30 cellular contexts compared by ENCODE assay signal in the genomic region with DNA sequence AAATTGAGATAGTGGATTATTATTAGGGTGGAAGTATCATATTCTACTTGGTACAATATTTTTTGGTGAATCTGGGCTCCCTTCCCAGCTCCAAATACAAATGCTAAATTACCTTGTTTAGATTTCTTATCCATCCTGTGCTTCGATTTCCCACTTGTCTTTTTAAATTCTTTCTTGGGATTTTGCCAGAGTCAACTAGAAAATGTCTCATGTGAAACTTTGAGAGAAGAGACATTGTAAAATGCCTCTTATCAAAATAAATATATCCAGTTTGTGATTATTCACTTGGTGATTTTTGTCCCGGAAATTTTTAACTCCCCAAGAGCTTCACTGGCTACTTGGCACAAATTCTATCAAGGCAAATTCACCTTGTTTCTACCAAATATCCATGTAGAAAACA.
"Had no signal": no experiment of that assay in that cellular context is flagged by ENCODE, and none has a peak within 500 bp of the region (broad histone marks: within the 10 kb centered on the region; RNA-seq: fewer than 3 reads in every experiment).

No MANE protein-coding gene starts in this region.

- H3K4me1 Mint-ChIP-seq: activated CD4-positive, alpha-beta T cell treated with anti-CD3 and anti-CD28 coated beads for 36 hours; activated CD8-positive, alpha-beta memory T cell treated with anti-CD3 and anti-CD28 coated beads, Interleukin-2, amount 10 ng/mL, durations not matched to agents 7 days and 5 days; activated naive CD4-positive, alpha-beta T cell treated with anti-CD3 and anti-CD28 coated beads, Interleukin-2, amount 50 U/mL, for 24 hours; activated naive CD8-positive, alpha-beta T cell treated with anti-CD3 and anti-CD28 coated beads, Interleukin-2, amount 50 U/mL, for 24 hours; naive B cell; stimulated activated memory B cell treated with anti-CD40 and anti-IgM and Interleukin-4, amounts not matched to agents 10 μg/mL and 1 μg/mL and 100 μg/mL, for 72 hours; stimulated activated naive CD8-positive, alpha-beta T cell treated with anti-CD3 and anti-CD28 coated beads, Interleukin-15, amount 100 ng/mL, for 72 hours had no signal

- ATAC-seq: activated CD4-positive, alpha-beta T cell treated with anti-CD3 and anti-CD28 coated beads for 36 hours; activated CD8-positive, alpha-beta memory T cell treated with anti-CD3 and anti-CD28 coated beads, Interleukin-2, amount 10 ng/mL, durations not matched to agents 7 days and 5 days; activated CD8-positive, alpha-beta T cell treated with anti-CD3 and anti-CD28 coated beads, Interleukin-2, amount 10 ng/mL, durations not matched to agents 7 days and 5 days; activated naive CD8-positive, alpha-beta T cell treated with anti-CD3 and anti-CD28 coated beads, Interleukin-2, amount 50 U/mL, for 24 hours; body of pancreas; effector memory CD8-positive, alpha-beta T cell; gastroesophageal sphincter; psoas muscle; stimulated activated memory B cell treated with anti-CD40 and anti-IgM and Interleukin-4, amounts not matched to agents 10 μg/mL and 1 μg/mL and 100 μg/mL, for 72 hours; stimulated activated naive CD8-positive, alpha-beta T cell treated with anti-CD3 and anti-CD28 coated beads, Interleukin-15, amount 100 ng/mL, for 72 hours had no signal

- DNase-seq: activated CD4-positive, alpha-beta T cell treated with anti-CD3 and anti-CD28 coated beads for 36 hours; activated CD4-positive, CD25-positive, alpha-beta regulatory T cell; activated CD8-positive, alpha-beta memory T cell treated with anti-CD3 and anti-CD28 coated beads, Interleukin-2, amount 10 ng/mL, durations not matched to agents 7 days and 5 days; activated CD8-positive, alpha-beta T cell treated with anti-CD3 and anti-CD28 coated beads, Interleukin-2, amount 10 ng/mL, durations not matched to agents 7 days and 5 days; activated naive CD8-positive, alpha-beta T cell treated with anti-CD3 and anti-CD28 coated beads, Interleukin-2, amount 50 U/mL, for 24 hours; activated T-cell treated with anti-CD3 and anti-CD28 coated beads, Interleukin-2, amount 50 U/mL, for 48 hours; body of pancreas; cortex of kidney; effector memory CD8-positive, alpha-beta T cell; erythroblast; hippocampal formation; naive B cell; psoas muscle; sigmoid colon; stimulated activated CD4-positive, alpha-beta T cell treated with anti-CD3 and anti-CD28 coated beads, Interleukin-1b, Interleukin-23, amount 100 ng/mL, for 48 hours; stimulated activated CD4-positive, alpha-beta T cell treated with anti-CD3 and anti-CD28 coated beads, Interleukin-4, amount 100 ng/mL, for 4 hours; stimulated activated CD8-positive, alpha-beta memory T cell treated with anti-CD3 and anti-CD28 coated beads, Interleukin-4, amount 100 ng/mL, for 48 hours; stimulated activated naive CD8-positive, alpha-beta T cell treated with anti-CD3 and anti-CD28 coated beads, Interleukin-15, amount 100 ng/mL, for 72 hours; thyroid gland; upper lobe of left lung had no signal

- H3K36me3 ChIP-seq: cardiac muscle cell, gastroesophageal sphincter, thyroid gland, upper lobe of left lung, vagina had no signal

- H3K36me3 Mint-ChIP-seq: activated CD8-positive, alpha-beta memory T cell treated with anti-CD3 and anti-CD28 coated beads, Interleukin-2, amount 10 ng/mL, durations not matched to agents 7 days and 5 days; activated naive CD4-positive, alpha-beta T cell treated with anti-CD3 and anti-CD28 coated beads, Interleukin-2, amount 50 U/mL, for 24 hours; mesothelial cell of epicardium; naive B cell; stimulated activated memory B cell treated with anti-CD40 and anti-IgM and Interleukin-4, amounts not matched to agents 10 μg/mL and 1 μg/mL and 100 μg/mL, for 72 hours had no signal

- H3K4me1 ChIP-seq: body of pancreas, gastroesophageal sphincter, parathyroid adenoma, psoas muscle, sigmoid colon, upper lobe of left lung, vagina had no signal

- H3K4me3 Mint-ChIP-seq: activated CD4-positive, alpha-beta T cell treated with anti-CD3 and anti-CD28 coated beads for 36 hours; activated CD8-positive, alpha-beta memory T cell treated with anti-CD3 and anti-CD28 coated beads, Interleukin-2, amount 10 ng/mL, durations not matched to agents 7 days and 5 days; activated CD8-positive, alpha-beta T cell treated with anti-CD3 and anti-CD28 coated beads, Interleukin-2, amount 10 ng/mL, durations not matched to agents 7 days and 5 days; activated naive CD4-positive, alpha-beta T cell treated with anti-CD3 and anti-CD28 coated beads, Interleukin-2, amount 50 U/mL, for 24 hours; activated naive CD8-positive, alpha-beta T cell treated with anti-CD3 and anti-CD28 coated beads, Interleukin-2, amount 50 U/mL, for 24 hours; effector memory CD8-positive, alpha-beta T cell; mesothelial cell of epicardium; naive B cell; stimulated activated memory B cell treated with anti-CD40 and anti-IgM and Interleukin-4, amounts not matched to agents 10 μg/mL and 1 μg/mL and 100 μg/mL, for 72 hours; stimulated activated naive CD8-positive, alpha-beta T cell treated with anti-CD3 and anti-CD28 coated beads, Interleukin-15, amount 100 ng/mL, for 72 hours; T-helper 2 cell treated with Interferon-gamma antibody and Interleukin-4, amounts not matched to agents 5 μg/mL and 100 μg/mL, for 36 hours had no signal

- H3K27me3 Mint-ChIP-seq: activated CD4-positive, alpha-beta T cell treated with anti-CD3 and anti-CD28 coated beads for 36 hours; activated CD8-positive, alpha-beta memory T cell treated with anti-CD3 and anti-CD28 coated beads, Interleukin-2, amount 10 ng/mL, durations not matched to agents 7 days and 5 days; activated naive CD4-positive, alpha-beta T cell treated with anti-CD3 and anti-CD28 coated beads, Interleukin-2, amount 50 U/mL, for 24 hours; activated naive CD8-positive, alpha-beta T cell treated with anti-CD3 and anti-CD28 coated beads, Interleukin-2, amount 50 U/mL, for 24 hours; effector memory CD8-positive, alpha-beta T cell; naive B cell; stimulated activated memory B cell treated with anti-CD40 and anti-IgM and Interleukin-4, amounts not matched to agents 10 μg/mL and 1 μg/mL and 100 μg/mL, for 72 hours; stimulated activated naive CD8-positive, alpha-beta T cell treated with anti-CD3 and anti-CD28 coated beads, Interleukin-15, amount 100 ng/mL, for 72 hours had no signal

- H3K4me3 ChIP-seq: body of pancreas, cardiac muscle cell, gastroesophageal sphincter, psoas muscle, sigmoid colon, smooth muscle cell, thyroid gland, upper lobe of left lung, vagina had no signal

- H3K27ac ChIP-seq: body of pancreas, cardiac muscle cell, gastroesophageal sphincter, parathyroid adenoma, psoas muscle, sigmoid colon, upper lobe of left lung, vagina had no signal

- H3K9me3 Mint-ChIP-seq: activated T-helper 2 cell treated with anti-CD3 and anti-CD28 coated beads, Interferon-gamma antibody, Interleukin-2, Interleukin-4, amounts not matched to agents 10 μg/mL and 5 μg/mL and 100 μg/mL, durations not matched to agents 14 hours and 24 hours and 36 hours; effector memory CD8-positive, alpha-beta T cell had no signal

- H3K9me3 ChIP-seq: body of pancreas, gastroesophageal sphincter, psoas muscle, sigmoid colon, thyroid gland, upper lobe of left lung, vagina had no signal

- H3K27ac Mint-ChIP-seq: activated CD4-positive, alpha-beta T cell treated with anti-CD3 and anti-CD28 coated beads for 36 hours; activated CD8-positive, alpha-beta memory T cell treated with anti-CD3 and anti-CD28 coated beads, Interleukin-2, amount 10 ng/mL, durations not matched to agents 7 days and 5 days; activated CD8-positive, alpha-beta T cell treated with anti-CD3 and anti-CD28 coated beads, Interleukin-2, amount 10 ng/mL, durations not matched to agents 7 days and 5 days; activated naive CD4-positive, alpha-beta T cell treated with anti-CD3 and anti-CD28 coated beads, Interleukin-2, amount 50 U/mL, for 24 hours; activated naive CD8-positive, alpha-beta T cell treated with anti-CD3 and anti-CD28 coated beads, Interleukin-2, amount 50 U/mL, for 24 hours; activated T-helper 2 cell treated with anti-CD3 and anti-CD28 coated beads, Interferon-gamma antibody, Interleukin-2, Interleukin-4, amounts not matched to agents 10 μg/mL and 5 μg/mL and 100 μg/mL, durations not matched to agents 14 hours and 24 hours and 36 hours; effector memory CD8-positive, alpha-beta T cell; mesothelial cell of epicardium; naive B cell; stimulated activated memory B cell treated with anti-CD40 and anti-IgM and Interleukin-4, amounts not matched to agents 10 μg/mL and 1 μg/mL and 100 μg/mL, for 72 hours; stimulated activated naive CD8-positive, alpha-beta T cell treated with anti-CD3 and anti-CD28 coated beads, Interleukin-15, amount 100 ng/mL, for 72 hours; T-helper 2 cell treated with Interferon-gamma antibody and Interleukin-4, amounts not matched to agents 5 μg/mL and 100 μg/mL, for 36 hours had no signal
